10 cellular contexts compared by ENCODE assay signal in genomic region chr1:159067699-159068621, GRCh38. TPM values are rescaled to one million over a fixed set of nuclear protein-coding genes. Genes with fewer than 3 reads are reported as not detected.
DNase-seq lines count a peak whose midpoint lies in the region; ATAC-seq, FAIRE-seq and TF ChIP-seq lines count a peak whose summit lies in the region.
"Had no signal": no experiment of that assay in that cellular context is flagged by ENCODE, and none has a peak within 500 bp of the region (broad histone marks: within the 10 kb centered on the region; RNA-seq: fewer than 3 reads in every experiment).

No MANE protein-coding gene starts in this region.

- H3K9me3 ChIP-seq in Peyer's patch = no peaks in the 10 kb centered on the region
- no peaks in the 10 kb centered on the region for H3K9me3 ChIP-seq in keratinocyte (ENCODE audit: control insufficient read depth, low read depth, low read length)
- H3K9me3 ChIP-seq: thoracic aorta had no signal

- H3K4me1 ChIP-seq in Peyer's patch (peaks cover 0 to 11% (median 0%) of the 10 kb centered on the region in 4 donors), keratinocyte (ENCODE audit: control insufficient read depth, extremely low read depth, insufficient read depth, low read length) (no peaks in the 10 kb centered on the region)

- H3K9me3 Mint-ChIP-seq in activated CD4-positive, alpha-beta T cell treated with anti-CD3 and anti-CD28 coated beads, Interleukin-2, amount 10 ng/mL, durations not matched to agents 24 days and 14 days = no peaks in the 10 kb centered on the region
- H3K9me3 Mint-ChIP-seq in glutamatergic neuron (ENCODE audit: unreplicated experiment) = no peaks in the 10 kb centered on the region

- no peaks in the 10 kb centered on the region for H4K20me1 ChIP-seq in keratinocyte (ENCODE audit: control insufficient read depth, extremely low read depth, insufficient read depth, low read length)

- peaks cover 64% of the 10 kb centered on the region for H3K36me3 Mint-ChIP-seq in activated CD4-positive, alpha-beta T cell treated with anti-CD3 and anti-CD28 coated beads, Interleukin-2, amount 10 ng/mL, durations not matched to agents 24 days and 14 days (ENCODE audit: low read depth)
- no peaks in the 10 kb centered on the region for H3K36me3 Mint-ChIP-seq in glutamatergic neuron (ENCODE audit: unreplicated experiment)

- no peak overlapping the region for H3K4me2 ChIP-seq in keratinocyte (ENCODE audit: control insufficient read depth, extremely low read depth, insufficient read depth, low read depth, low read length)

- peak; percentile 69 for DNase-seq in activated CD4-positive, alpha-beta T cell treated with anti-CD3 and anti-CD28 coated beads, Interleukin-2, amount 10 ng/mL, durations not matched to agents 24 days and 14 days
- DNase-seq in activated CD4-positive, alpha-beta T cell treated with anti-CD3 and anti-CD28 coated beads for 48 hours = no peak
- DNase-seq in Peyer's patch (peak in 2 of 3 donors; percentile 54 to 65), keratinocyte (ENCODE audit: low read depth, low spot score) (no peak), NCI-H345 treated with DMSO at 0.1 percent for 48 hours (lab: John Stamatoyannopoulos, UW; ENCODE audit: unreplicated experiment) (no peak), NCI-H2029 (lab: John Stamatoyannopoulos, UW) (no peak), glutamatergic neuron (no peak)

- H3K4me1 Mint-ChIP-seq in activated CD4-positive, alpha-beta T cell treated with anti-CD3 and anti-CD28 coated beads, Interleukin-2, amount 10 ng/mL, durations not matched to agents 24 days and 14 days = peaks cover 25% of the 10 kb centered on the region
- no peaks in the 10 kb centered on the region for H3K4me1 Mint-ChIP-seq in glutamatergic neuron (ENCODE audit: low read depth, unreplicated experiment)

- intact Hi-C loops in activated CD4-positive, alpha-beta T cell treated with anti-CD3 and anti-CD28 coated beads, Interleukin-2, amount 10 ng/mL, durations not matched to agents 24 days and 14 days (cut with micrococcal nuclease) = loop anchor here (2.0 kb wide), 1 partner anchor 13 kb away; no protein-coding TSS in a partner anchor

- FAIRE-seq in keratinocyte (lab: Jason Lieb, UNC) = peak; percentile 52

- H2AFZ ChIP-seq in keratinocyte (ENCODE audit: control insufficient read depth, low read length) = no peak overlapping the region

- H3K36me3 ChIP-seq in Peyer's patch = no peaks in the 10 kb centered on the region
- H3K36me3 ChIP-seq in keratinocyte (ENCODE audit: control insufficient read depth in 2 of 2, extremely low read depth in 1 of 2, insufficient read depth in 2 of 2, low read length in 2 of 2) = no peaks in the 10 kb centered on the region
- H3K36me3 ChIP-seq: thoracic aorta had no signal

- H3K27me3 ChIP-seq in Peyer's patch (no peaks in the 10 kb centered on the region), keratinocyte (ENCODE audit: control insufficient read depth, extremely low read depth, insufficient read depth, low read length) (no peaks in the 10 kb centered on the region)

- H3K27ac Mint-ChIP-seq in activated CD4-positive, alpha-beta T cell treated with anti-CD3 and anti-CD28 coated beads, Interleukin-2, amount 10 ng/mL, durations not matched to agents 24 days and 14 days = peak overlapping the region; percentile 90
- H3K27ac Mint-ChIP-seq in glutamatergic neuron (ENCODE audit: unreplicated experiment) = no peak overlapping the region

- H3K4me3 ChIP-seq in Peyer's patch (no peak overlapping the region), keratinocyte (ENCODE audit: control insufficient read depth in 2 of 3, extremely low read depth in 1 of 3, insufficient read depth in 2 of 3, low read depth in 1 of 3, low read length in 3 of 3) (no peak overlapping the region)
- H3K4me3 ChIP-seq: thoracic aorta had no signal

- TF ChIP-seq CTCF in Peyer's patch (IDR thresholded peaks at IDR 0.05) (no peak), keratinocyte (optimal IDR thresholded peaks at IDR 0.05 in 1 of 3, IDR thresholded peaks at IDR 0.05 in 1 of 3, conservative IDR thresholded peaks at IDR 0.05 in 1 of 3; ENCODE audit: extremely low read depth in 1 of 3, insufficient read depth in 2 of 3, low read length in 3 of 3) (no peak), glutamatergic neuron (IDR thresholded peaks at IDR 0.05; ENCODE audit: partially characterized antibody, unreplicated experiment) (no peak)

- no peaks in the 10 kb centered on the region for H3K27me3 Mint-ChIP-seq in activated CD4-positive, alpha-beta T cell treated with anti-CD3 and anti-CD28 coated beads, Interleukin-2, amount 10 ng/mL, durations not matched to agents 24 days and 14 days
- H3K27me3 Mint-ChIP-seq in glutamatergic neuron (ENCODE audit: unreplicated experiment) = no peaks in the 10 kb centered on the region

- H3K27ac ChIP-seq in Peyer's patch (peak overlapping the region; percentile 3 to 80 (median 30)), keratinocyte (ENCODE audit: control insufficient read depth, insufficient read depth, low read length) (no peak overlapping the region)
- H3K27ac ChIP-seq: thoracic aorta, VCaP had no signal

- dilution Hi-C loops in keratinocyte (cut with MboI; ENCODE audit: extremely low pct_ligation_motif_present, low sequenced_read_pairs) = no loop called here

- H3K4me3 Mint-ChIP-seq in activated CD4-positive, alpha-beta T cell treated with anti-CD3 and anti-CD28 coated beads, Interleukin-2, amount 10 ng/mL, durations not matched to agents 24 days and 14 days = peak overlapping the region; percentile 80
- no peak overlapping the region for H3K4me3 Mint-ChIP-seq in glutamatergic neuron (ENCODE audit: unreplicated experiment)

- peak; percentile 87 for ATAC-seq in HG02943 (IDR thresholded peaks at IDR 0.05; ENCODE audit: low read depth, unreplicated experiment)

- no peak for TF ChIP-seq POLR2A in Peyer's patch (IDR thresholded peaks at IDR 0.05)

- H3K9ac ChIP-seq in keratinocyte (ENCODE audit: control insufficient read depth, extremely low read depth, insufficient read depth, low read length) = no peak overlapping the region

- no peaks in the 10 kb centered on the region for H3K9me1 ChIP-seq in keratinocyte (ENCODE audit: control insufficient read depth, extremely low read depth, insufficient read depth, low read length)

- H3K79me2 ChIP-seq in keratinocyte (ENCODE audit: control insufficient read depth, insufficient read depth, low read length) = no peaks in the 10 kb centered on the region

RNA-seq across cellular contexts. Expression of gene AIM2, which starts 8.6 kb away (rescaled TPM):
- 75.9 and 80.1 TPM in 2 replicates for total RNA-seq in activated CD4-positive, alpha-beta T cell treated with anti-CD3 and anti-CD28 coated beads, Interleukin-2, amount 10 ng/mL, durations not matched to agents 24 days and 14 days
- total RNA-seq in Peyer's patch (100 to 1,000 TPM in 1 of 4 donors, 1 to 10 TPM in 3; 1.5 to 170 (median 6.4) TPM), glutamatergic neuron (ENCODE audit: unreplicated experiment) (5.3 TPM)
- polyA plus RNA-seq in keratinocyte = 0.09 to 0.33 TPM (median 0.17 TPM) in 3 replicates
- not detected for polyA plus RNA-seq in keratinocyte (2011; ENCODE audit: low read depth)
- 0.19 and 0.30 TPM in 2 replicates for polyA plus RNA-seq in keratinocyte (2011; cell fraction: cytosol; rRNA removed)
- polyA plus RNA-seq in keratinocyte (2011; cell fraction: nucleus; rRNA removed) = 0.19 and 0.24 TPM in 2 replicates
- 0.16 TPM in 1 of 2 replicates, not detected in the other for polyA plus RNA-seq in keratinocyte (2012; ENCODE audit: low replicate concordance)
- polyA minus RNA-seq in keratinocyte = 0.26 to 0.35 TPM in 2 of 3 replicates, not detected in the other
- polyA minus RNA-seq in keratinocyte (2011; cell fraction: cytosol; rRNA and poly(A)+ RNA removed) = not detected
- polyA minus RNA-seq in keratinocyte (2011; cell fraction: nucleus; rRNA and poly(A)+ RNA removed) = not detected in 2 replicates

RNA-seq across cellular contexts. Expression of gene IFI16, which starts 58.3 kb away (rescaled TPM):
- total RNA-seq in activated CD4-positive, alpha-beta T cell treated with anti-CD3 and anti-CD28 coated beads, Interleukin-2, amount 10 ng/mL, durations not matched to agents 24 days and 14 days = 217 and 223 TPM in 2 replicates
- total RNA-seq in Peyer's patch (100 to 1,000 TPM in 1 of 4 donors, 10 to 100 TPM in 3; 10.5 to 106 (median 24.9) TPM), glutamatergic neuron (ENCODE audit: unreplicated experiment) (0.86 TPM)
- polyA plus RNA-seq in keratinocyte = 118 to 193 TPM (median 145 TPM) in 3 replicates
- polyA plus RNA-seq in keratinocyte (2011; ENCODE audit: low read depth) = 116 TPM
- 88.8 and 155 TPM in 2 replicates for polyA plus RNA-seq in keratinocyte (2011; cell fraction: cytosol; rRNA removed)
- 155 and 191 TPM in 2 replicates for polyA plus RNA-seq in keratinocyte (2011; cell fraction: nucleus; rRNA removed)
- polyA plus RNA-seq in keratinocyte (2012; ENCODE audit: low replicate concordance) = 69.6 and 121 TPM in 2 replicates
- polyA minus RNA-seq in keratinocyte = 42.0 to 91.5 TPM (median 56.9 TPM) in 3 replicates
- polyA minus RNA-seq in keratinocyte (2011; cell fraction: cytosol; rRNA and poly(A)+ RNA removed) = 53.3 TPM
- 56.6 and 94.6 TPM in 2 replicates for polyA minus RNA-seq in keratinocyte (2011; cell fraction: nucleus; rRNA and poly(A)+ RNA removed)

Comparison
In these comparisons a context has a peak if more than half of its experiments do, and no peak if none do; other contexts are left out.
1. DNase-seq: peak in activated CD4-positive, alpha-beta T cell treated with anti-CD3 and anti-CD28 coated beads, Interleukin-2, amount 10 ng/mL, durations not matched to agents 24 days and 14 days (single experiment) and Peyer's patch (2 of 3); none in activated CD4-positive, alpha-beta T cell treated with anti-CD3 and anti-CD28 coated beads for 48 hours (single experiment), keratinocyte (single experiment), NCI-H345 treated with DMSO at 0.1 percent for 48 hours (single experiment), NCI-H2029 (single experiment) and glutamatergic neuron (single experiment).